8 cellular contexts compared by ENCODE assay signal in genomic region chr3:186990878-186991308, GRCh38.
DNase-seq lines count a peak whose midpoint lies in the region; ATAC-seq, FAIRE-seq and TF ChIP-seq lines count a peak whose summit lies in the region.
"Had no signal": no experiment of that assay in that cellular context is flagged by ENCODE, and none has a peak within 500 bp of the region (broad histone marks: within the 10 kb centered on the region; RNA-seq: fewer than 3 reads in every experiment).

No MANE protein-coding gene starts in this region.

- peak overlapping the region; percentile 1 for H3K27ac Mint-ChIP-seq in activated T-helper 2 cell treated with anti-CD3 and anti-CD28 coated beads, Interferon-gamma antibody, Interleukin-2, Interleukin-4, amounts not matched to agents 10 μg/mL and 5 μg/mL and 100 μg/mL, durations not matched to agents 14 hours and 24 hours and 36 hours
- peak overlapping the region; percentile 80 for H3K27ac Mint-ChIP-seq in stimulated activated effector memory CD8-positive, alpha-beta T cell treated with anti-CD3 and anti-CD28 coated beads, Interleukin-12 subunit alpha, Interleukin-12 subunit beta, amount 100 ng/mL, for 72 hours

- no peaks in the 10 kb centered on the region for H3K9me3 Mint-ChIP-seq in activated T-helper 2 cell treated with anti-CD3 and anti-CD28 coated beads, Interferon-gamma antibody, Interleukin-2, Interleukin-4, amounts not matched to agents 10 μg/mL and 5 μg/mL and 100 μg/mL, durations not matched to agents 14 hours and 24 hours and 36 hours
- no peaks in the 10 kb centered on the region for H3K9me3 Mint-ChIP-seq in stimulated activated effector memory CD8-positive, alpha-beta T cell treated with anti-CD3 and anti-CD28 coated beads, Interleukin-12 subunit alpha, Interleukin-12 subunit beta, amount 100 ng/mL, for 72 hours

- H3K9me3 ChIP-seq in kidney (ENCODE audit: control insufficient read depth in 1 of 2, low read length in 2 of 2), result no peaks in the 10 kb centered on the region

- no peak for TF ChIP-seq CTCF in kidney (IDR thresholded peaks at IDR 0.05; ENCODE audit: borderline replicate concordance, extremely low read depth, insufficient read depth)

- peaks cover 5 to 9% of the 10 kb centered on the region in 2 donors for H3K4me1 ChIP-seq in kidney (ENCODE audit: control insufficient read depth in 1 of 2, insufficient read depth in 1 of 2, low read depth in 1 of 2, low read length in 2 of 2)

- intact Hi-C loops in activated T-helper 2 cell treated with anti-CD3 and anti-CD28 coated beads, Interferon-gamma antibody, Interleukin-2, Interleukin-4, amounts not matched to agents 10 μg/mL and 5 μg/mL and 100 μg/mL, durations not matched to agents 14 hours and 24 hours and 36 hours (cut with micrococcal nuclease), result no loop called here
- intact Hi-C loops in kidney (cut with DNase I), result no loop called here

- H3K36me3 Mint-ChIP-seq in activated T-helper 2 cell treated with anti-CD3 and anti-CD28 coated beads, Interferon-gamma antibody, Interleukin-2, Interleukin-4, amounts not matched to agents 10 μg/mL and 5 μg/mL and 100 μg/mL, durations not matched to agents 14 hours and 24 hours and 36 hours (ENCODE audit: low read depth), result peaks cover 60% of the 10 kb centered on the region
- H3K36me3 Mint-ChIP-seq in stimulated activated effector memory CD8-positive, alpha-beta T cell treated with anti-CD3 and anti-CD28 coated beads, Interleukin-12 subunit alpha, Interleukin-12 subunit beta, amount 100 ng/mL, for 72 hours, result peaks cover 63% of the 10 kb centered on the region

- FAIRE-seq in kidney (lab: Jason Lieb, UNC), result no peak

- H3K4me3 ChIP-seq in kidney (ENCODE audit: low read length in 2 of 2), result no peak overlapping the region

- no peak overlapping the region for H3K27ac ChIP-seq in kidney (ENCODE audit: low read depth in 2 of 2, low read length in 2 of 2)

- no peak for ATAC-seq in stimulated activated effector memory CD8-positive, alpha-beta T cell treated with anti-CD3 and anti-CD28 coated beads, Interleukin-12 subunit alpha, Interleukin-12 subunit beta, amount 100 ng/mL, for 72 hours
- no peak for ATAC-seq in HG03175 (IDR thresholded peaks at IDR 0.05; ENCODE audit: unreplicated experiment)

- no peak overlapping the region for H3K4me3 Mint-ChIP-seq in activated T-helper 2 cell treated with anti-CD3 and anti-CD28 coated beads, Interferon-gamma antibody, Interleukin-2, Interleukin-4, amounts not matched to agents 10 μg/mL and 5 μg/mL and 100 μg/mL, durations not matched to agents 14 hours and 24 hours and 36 hours (ENCODE audit: low read depth)
- H3K4me3 Mint-ChIP-seq in stimulated activated effector memory CD8-positive, alpha-beta T cell treated with anti-CD3 and anti-CD28 coated beads, Interleukin-12 subunit alpha, Interleukin-12 subunit beta, amount 100 ng/mL, for 72 hours, result no peak overlapping the region

- DNase-seq in HT1080 (ENCODE audit: low read depth), result peak; percentile 42
- DNase-seq in activated T-helper 2 cell treated with anti-CD3 and anti-CD28 coated beads, Interferon-gamma antibody, Interleukin-2, Interleukin-4, amounts not matched to agents 10 μg/mL and 5 μg/mL and 100 μg/mL, durations not matched to agents 14 hours and 24 hours and 36 hours (ENCODE audit: low spot score), result no peak
- peak; percentile 85 for DNase-seq in kidney
- no peak for DNase-seq in stimulated activated effector memory CD8-positive, alpha-beta T cell treated with anti-CD3 and anti-CD28 coated beads, Interleukin-12 subunit alpha, Interleukin-12 subunit beta, amount 100 ng/mL, for 72 hours (ENCODE audit: low spot score in 2 of 2)
- no peak for DNase-seq in activated gamma-delta T cell (lab: John Stamatoyannopoulos, UW)
- no peak for DNase-seq in NCI-H774 (lab: John Stamatoyannopoulos, UW)
- DNase-seq: foreskin melanocyte had no signal

- H3K27me3 Mint-ChIP-seq in activated T-helper 2 cell treated with anti-CD3 and anti-CD28 coated beads, Interferon-gamma antibody, Interleukin-2, Interleukin-4, amounts not matched to agents 10 μg/mL and 5 μg/mL and 100 μg/mL, durations not matched to agents 14 hours and 24 hours and 36 hours (ENCODE audit: low read depth), result no peaks in the 10 kb centered on the region

- no peaks in the 10 kb centered on the region for H3K36me3 ChIP-seq in kidney (ENCODE audit: control insufficient read depth in 1 of 2, insufficient read depth in 2 of 2, low read length in 2 of 2)

- H3K9ac ChIP-seq in kidney (ENCODE audit: low read length in 2 of 2), result no peak overlapping the region

- peaks cover 29% of the 10 kb centered on the region for H3K4me1 Mint-ChIP-seq in activated T-helper 2 cell treated with anti-CD3 and anti-CD28 coated beads, Interferon-gamma antibody, Interleukin-2, Interleukin-4, amounts not matched to agents 10 μg/mL and 5 μg/mL and 100 μg/mL, durations not matched to agents 14 hours and 24 hours and 36 hours (ENCODE audit: low read depth)
- peaks cover 55% of the 10 kb centered on the region for H3K4me1 Mint-ChIP-seq in stimulated activated effector memory CD8-positive, alpha-beta T cell treated with anti-CD3 and anti-CD28 coated beads, Interleukin-12 subunit alpha, Interleukin-12 subunit beta, amount 100 ng/mL, for 72 hours

Comparison
In these comparisons a context has a peak if more than half of its experiments do, and no peak if none do; other contexts are left out.
1. DNase-seq: peak in HT1080 (single experiment) and kidney (single experiment); none in activated T-helper 2 cell treated with anti-CD3 and anti-CD28 coated beads, Interferon-gamma antibody, Interleukin-2, Interleukin-4, amounts not matched to agents 10 μg/mL and 5 μg/mL and 100 μg/mL, durations not matched to agents 14 hours and 24 hours and 36 hours (single experiment), stimulated activated effector memory CD8-positive, alpha-beta T cell treated with anti-CD3 and anti-CD28 coated beads, Interleukin-12 subunit alpha, Interleukin-12 subunit beta, amount 100 ng/mL, for 72 hours (0 of 2), activated gamma-delta T cell (single experiment) and NCI-H774 (single experiment).